Comparison of ENCODE assay signal across 1 cellular context in genomic region chr12:64404470-64405446, GRCh38.
A peak's percentile ranks its signal among the peaks of the same experiment; 100 is the strongest.
TF ChIP-seq lines count a peak whose summit lies in the region.

No MANE protein-coding gene starts in this region.

TF ChIP-seq in HEK293, 187 proteins besides CTCF, POLR2A, EP300 and RAD21 (continued from another document):
- TF ChIP-seq ZNF18 (tag by site-specific recombination; IDR thresholded peaks at IDR 0.05) (no peak), KLF16 (tag by site-specific recombination; IDR thresholded peaks at IDR 0.05) (peak; percentile 89), ZNF488 (tag by site-specific recombination; IDR thresholded peaks at IDR 0.05) (no peak), ZNF664 (tag by site-specific recombination; IDR thresholded peaks at IDR 0.05) (no peak; the same call in 1 of the 2 replicates), ZNF580 (tag by site-specific recombination; IDR thresholded peaks at IDR 0.05) (no peak), ZBTB21 (tag by site-specific recombination; IDR thresholded peaks at IDR 0.05) (0 out of 2 replicates have a peak, but pooled peaks have one; percentile 30), ZNF785 (tag by site-specific recombination; IDR thresholded peaks at IDR 0.05) (peak; percentile 22), ZBTB6 (tag by site-specific recombination; IDR thresholded peaks at IDR 0.05) (no peak), ZNF274 (IDR thresholded peaks at IDR 0.05; ENCODE audit: low read length) (no peak), ZNF274 (tag by site-specific recombination; IDR thresholded peaks at IDR 0.05; ENCODE audit: borderline replicate concordance) (no peak), PATZ1 (tag by site-specific recombination; IDR thresholded peaks at IDR 0.05) (peak; percentile 97), ZNF184 (tag by site-specific recombination; IDR thresholded peaks at IDR 0.05) (no peak), ZNF501 (tag by site-specific recombination; IDR thresholded peaks at IDR 0.05) (peak; percentile 81), HOXC10 (CRISPR knock-in tag; IDR thresholded peaks at IDR 0.05) (no peak), ZNF692 (tag by site-specific recombination; IDR thresholded peaks at IDR 0.05) (peak; percentile 82; the same call in 1 of the 2 replicates), ZNF223 (tag by site-specific recombination; IDR thresholded peaks at IDR 0.05) (peak; percentile 86; the same call in 1 of the 2 replicates), FEZF1 (tag by site-specific recombination; IDR thresholded peaks at IDR 0.05) (no peak), ZNF843 (tag by site-specific recombination; IDR thresholded peaks at IDR 0.05) (peak; percentile 78), ZNF645 (tag by site-specific recombination; IDR thresholded peaks at IDR 0.05) (peak; percentile 89; the same call in 1 of the 2 replicates), ZNF169 (tag by site-specific recombination; IDR thresholded peaks at IDR 0.05) (no peak), MYNN (tag by site-specific recombination; IDR thresholded peaks at IDR 0.05; ENCODE audit: borderline replicate concordance) (no peak), ZNF837 (tag by site-specific recombination; IDR thresholded peaks at IDR 0.05) (no peak), ZNF23 (tag by site-specific recombination; IDR thresholded peaks at IDR 0.05; ENCODE audit: borderline replicate concordance) (no peak), ZNF791 (tag by site-specific recombination; IDR thresholded peaks at IDR 0.05) (no peak), ZNF596 (tag by site-specific recombination; IDR thresholded peaks at IDR 0.05) (no peak), ZNF677 (tag by site-specific recombination; IDR thresholded peaks at IDR 0.05) (no peak), ZNF341 (tag by site-specific recombination; IDR thresholded peaks at IDR 0.05; ENCODE audit: low read depth) (peak; percentile 25; the same call in 1 of the 2 replicates), ZNF324 (tag by site-specific recombination; IDR thresholded peaks at IDR 0.05) (peak; percentile 81; the same call in 1 of the 2 replicates), ZNF626 (tag by site-specific recombination; IDR thresholded peaks at IDR 0.05) (no peak), ZNF175 (tag by site-specific recombination; IDR thresholded peaks at IDR 0.05) (no peak), ZNF157 (tag by site-specific recombination; IDR thresholded peaks at IDR 0.05) (no peak), KLF17 (tag by site-specific recombination; IDR thresholded peaks at IDR 0.05) (peak; percentile 86; the same call in 1 of the 2 replicates), ZNF302 (tag by site-specific recombination; IDR thresholded peaks at IDR 0.05; ENCODE audit: low read depth) (no peak), ZNF138 (tag by site-specific recombination; IDR thresholded peaks at IDR 0.05; ENCODE audit: borderline replicate concordance) (no peak), ZXDB (tag by site-specific recombination; IDR thresholded peaks at IDR 0.05) (peak; percentile 69), PRDM4 (tag by site-specific recombination; IDR thresholded peaks at IDR 0.05) (0 out of 2 replicates have a peak, but pooled peaks have one; percentile 10), ZNF114 (tag by site-specific recombination; IDR thresholded peaks at IDR 0.05) (no peak), HOXA7 (CRISPR knock-in tag; IDR thresholded peaks at IDR 0.05; ENCODE audit: borderline replicate concordance) (no peak)
